Comparison of ENCODE assay signal across 1 cellular context in genomic region chr10:72261323-72262018, GRCh38.
TF ChIP-seq lines count a peak whose summit lies in the region.

No MANE protein-coding gene starts in this region.

TF ChIP-seq in K562, 482 proteins besides CTCF, POLR2A, EP300 and RAD21 (continued from another document and continues in another):
- no peak; the same call in 1 of the 2 replicates for TF ChIP-seq TFE3 (CRISPR knock-in tag; IDR thresholded peaks at IDR 0.05)
- no peak for TF ChIP-seq CLOCK (CRISPR knock-in tag; IDR thresholded peaks at IDR 0.05; ENCODE audit: borderline replicate concordance)
- no peak for TF ChIP-seq ZNF518B (CRISPR knock-in tag; IDR thresholded peaks at IDR 0.05)
- TF ChIP-seq BCOR (IDR thresholded peaks at IDR 0.05) = no peak
- TF ChIP-seq ATF7 (IDR thresholded peaks at IDR 0.05) = peak; percentile 59; the same call in 1 of the 2 replicates
- no peak for TF ChIP-seq SIN3A (IDR thresholded peaks at IDR 0.05; ENCODE audit: borderline replicate concordance in 2 of 2, control insufficient read depth in 1 of 2, low read depth in 2 of 2, low read length in 2 of 2)
- no peak for TF ChIP-seq XRCC4 (IDR thresholded peaks at IDR 0.05; ENCODE audit: extremely low read depth, insufficient read depth, insufficient read length)
- TF ChIP-seq HDGF (IDR thresholded peaks at IDR 0.05) = no peak
- no peak for TF ChIP-seq ZMIZ1 (IDR thresholded peaks at IDR 0.05; ENCODE audit: low read depth in 2 of 2, low read length in 2 of 2)
- TF ChIP-seq ZNF23 (CRISPR knock-in tag; IDR thresholded peaks at IDR 0.05) = no peak
- no peak for TF ChIP-seq THRA (IDR thresholded peaks at IDR 0.05)
- TF ChIP-seq ETV5 (CRISPR knock-in tag; IDR thresholded peaks at IDR 0.05; ENCODE audit: low read depth) = no peak
- no peak for TF ChIP-seq ZNF143 (CRISPR knock-in tag; IDR thresholded peaks at IDR 0.05)
- TF ChIP-seq ZNF197 (CRISPR knock-in tag; IDR thresholded peaks at IDR 0.05; ENCODE audit: low read depth) = no peak
- TF ChIP-seq U2AF2 (optimal IDR thresholded peaks at IDR 0.05; ENCODE audit: low read depth, low read length) = no peak
- peak; percentile 69 for TF ChIP-seq POLR2B (IDR thresholded peaks at IDR 0.05; ENCODE audit: low read depth, partially characterized antibody)
- TF ChIP-seq ZNF445 (CRISPR knock-in tag; IDR thresholded peaks at IDR 0.05; ENCODE audit: low read depth) = no peak
- no peak for TF ChIP-seq HMG20B (CRISPR knock-in tag; IDR thresholded peaks at IDR 0.05)
- no peak for TF ChIP-seq SAP30 (IDR thresholded peaks at IDR 0.05; ENCODE audit: borderline replicate concordance, insufficient read depth, low read depth, low read length, poor library complexity, severe bottlenecking)
- no peak for TF ChIP-seq ZNF551 (CRISPR knock-in tag; IDR thresholded peaks at IDR 0.05)
- no peak for TF ChIP-seq MTA2 (IDR thresholded peaks at IDR 0.05; ENCODE audit: low read depth)
- TF ChIP-seq ZBTB49 (CRISPR knock-in tag; IDR thresholded peaks at IDR 0.05; ENCODE audit: borderline replicate concordance) = no peak
- peak; percentile 53; the same call in 1 of the 2 replicates for TF ChIP-seq ESRRA (IDR thresholded peaks at IDR 0.05; ENCODE audit: borderline replicate concordance, low read depth)
- TF ChIP-seq ZNF584 (CRISPR knock-in tag; IDR thresholded peaks at IDR 0.05; ENCODE audit: low read depth) = peak; percentile 73
- TF ChIP-seq CHAMP1 (IDR thresholded peaks at IDR 0.05) = no peak
- no peak; a peak in 1 of 4 replicates for TF ChIP-seq MNT (conservative IDR thresholded peaks at IDR 0.05)
- no peak for TF ChIP-seq SNRNP70 (optimal IDR thresholded peaks at IDR 0.05; ENCODE audit: low read depth, low read length)
- no peak for TF ChIP-seq SRF (CRISPR knock-in tag; IDR thresholded peaks at IDR 0.05)
- 0 out of 2 replicates have a peak, but pooled peaks have one; percentile 44 for TF ChIP-seq ZNF134 (CRISPR knock-in tag; conservative IDR thresholded peaks at IDR 0.05)
- TF ChIP-seq SLC30A9 (CRISPR knock-in tag; IDR thresholded peaks at IDR 0.05) = no peak
- TF ChIP-seq KLF6 (CRISPR knock-in tag; IDR thresholded peaks at IDR 0.05; ENCODE audit: borderline replicate concordance) = 0 out of 2 replicates have a peak, but pooled peaks have one; percentile 5
- TF ChIP-seq BRD4 (IDR thresholded peaks at IDR 0.05) = peak; percentile 56; the same call in 1 of the 2 replicates
- no peak for TF ChIP-seq NR0B1 (IDR thresholded peaks at IDR 0.05; ENCODE audit: partially characterized antibody)
- TF ChIP-seq NELFE (IDR thresholded peaks at IDR 0.05; ENCODE audit: insufficient read depth, insufficient read length) = no peak
- peak; percentile 36; the same call in 1 of the 2 replicates for TF ChIP-seq ZNF586 (CRISPR knock-in tag; conservative IDR thresholded peaks at IDR 0.05)
- TF ChIP-seq BRF1 (IDR thresholded peaks at IDR 0.05; ENCODE audit: borderline replicate concordance, extremely low read depth, insufficient read length) = no peak
- TF ChIP-seq NFE2L1 (tag; IDR thresholded peaks at IDR 0.05; ENCODE audit: borderline replicate concordance, low read depth) = no peak
- TF ChIP-seq POLR2G (IDR thresholded peaks at IDR 0.05; ENCODE audit: low read depth, low read length) = no peak
- peak; percentile 97 for TF ChIP-seq ZEB2 (IDR thresholded peaks at IDR 0.05)
- TF ChIP-seq NCOA1 (IDR thresholded peaks at IDR 0.05; ENCODE audit: low read depth) = peak; percentile 12; the same call in 1 of the 2 replicates
- no peak for TF ChIP-seq HCFC1 (IDR thresholded peaks at IDR 0.05; ENCODE audit: low read depth, low read length)
